In the genomic region with DNA sequence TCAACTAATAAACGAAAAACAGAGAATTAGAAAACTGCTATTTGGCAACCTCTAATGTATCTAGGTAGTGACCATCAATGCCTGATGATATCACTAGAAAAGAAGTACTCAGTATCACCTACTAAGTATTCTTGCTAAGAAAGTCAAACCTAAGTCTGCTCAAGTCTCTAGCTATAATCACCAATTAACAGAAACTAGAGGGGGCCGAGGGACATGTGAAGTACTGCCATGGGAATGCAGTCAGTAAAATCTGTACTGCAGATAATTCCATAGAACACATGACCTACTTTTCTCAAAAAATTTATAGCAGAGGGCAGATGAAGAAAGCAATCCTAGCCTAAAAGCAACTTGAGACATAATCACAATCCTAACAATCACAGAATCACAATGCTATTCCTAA, we compare ENCODE assay signal across 7 cellular contexts. TPM values are rescaled to one million over a fixed set of nuclear protein-coding genes. Genes with fewer than 3 reads are reported as not detected.
"Had no signal": no experiment of that assay in that cellular context is flagged by ENCODE, and none has a peak within 500 bp of the region (broad histone marks: within the 10 kb centered on the region; RNA-seq: fewer than 3 reads in every experiment).

No MANE protein-coding gene starts in this region.

- ATAC-seq: GM23338, K562 had no signal

- H3K4me1 Mint-ChIP-seq: GM23338, H9 had no signal

- H3K27ac Mint-ChIP-seq: GM23338, H9, HFFc6 had no signal

- H3K4me3 Mint-ChIP-seq: GM23338, H9, HFFc6 had no signal

- DNase-seq: H9, HCEC 1CT, HFFc6, IMR-90 had no signal

- H3K4me3 ChIP-seq: GM23338, K562 had no signal

- H3K9me3 Mint-ChIP-seq: GM23338, H9, HFFc6 had no signal

- H3K4me2 ChIP-seq: GM23338 had no signal

RNA-seq across cellular contexts. Expression of gene CPEB1, which starts 51.4 kb away (rescaled TPM):
- total RNA-seq: HT-29 had no signal
